6 cellular contexts compared by ENCODE assay signal in the genomic region with DNA sequence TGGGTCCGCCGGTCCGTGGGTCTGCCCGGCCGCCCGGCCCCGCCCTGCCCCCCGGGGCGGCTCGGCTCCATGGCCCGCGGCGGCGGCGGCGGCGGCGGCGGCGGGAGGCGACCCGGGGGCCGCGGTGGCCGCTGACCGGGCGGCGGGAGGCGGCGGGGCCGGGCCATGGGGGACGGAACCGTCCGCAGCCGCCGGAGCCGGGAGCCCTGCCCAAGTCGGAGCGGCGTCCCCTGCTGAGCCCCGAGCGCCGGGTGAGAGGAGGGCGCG. TPM values are rescaled to one million over a fixed set of nuclear protein-coding genes. Genes with fewer than 3 reads are reported as not detected.
A peak's percentile ranks its signal among the peaks of the same experiment; 100 is the strongest.
DNase-seq lines count a peak whose midpoint lies in the region; ATAC-seq and TF ChIP-seq lines count a peak whose summit lies in the region.

No MANE protein-coding gene starts in this region.

- no peaks in the 10 kb centered on the region for H3K27me3 ChIP-seq in prostate gland (replicated peaks; ENCODE audit: insufficient read depth)

- H3K4me3 ChIP-seq in cardiac fibroblast (replicated peaks in 1 of 2; ENCODE audit: low read depth in 2 of 2, low read length in 2 of 2): peak overlapping the region; percentile 57 to 69
- H3K4me3 ChIP-seq in prostate gland: peak overlapping the region; percentile 65 to 68

- H3K36me3 ChIP-seq in prostate gland: peaks cover 0 to 9% of the 10 kb centered on the region in 2 donors

- intact Hi-C loops in prostate gland (cut with DNase I): no loop called here

- H3K9me3 ChIP-seq in prostate gland: no peaks in the 10 kb centered on the region

- no peak for ATAC-seq in GM21528 (IDR thresholded peaks at IDR 0.05; ENCODE audit: low FRiP score, unreplicated experiment)

- WGBS in prostate gland: no CpG with 5 or more reads among the region's 45 CpGs

- TF ChIP-seq CTCF in GM13976 (IDR thresholded peaks at IDR 0.05; ENCODE audit: borderline replicate concordance, control extremely low read depth, extremely low read depth, insufficient read depth, missing control alignments): no peak
- TF ChIP-seq CTCF in cardiac fibroblast (IDR thresholded peaks at IDR 0.05; ENCODE audit: low read depth, low read length): no peak
- TF ChIP-seq CTCF in prostate gland (IDR thresholded peaks at IDR 0.05): no peak

- TF ChIP-seq POLR2A in prostate gland (IDR thresholded peaks at IDR 0.05): no peak
- no peak for TF ChIP-seq POLR2A in erythroblast (IDR thresholded peaks at IDR 0.05; ENCODE audit: low read length)

- peaks cover 30% of the 10 kb centered on the region for H3K4me1 ChIP-seq in prostate gland (replicated peaks)

- in situ Hi-C loops in GM13976 (cut with MboI; ENCODE audit: low sequenced_read_pairs, unreplicated experiment): no loop called here

- H3K27ac ChIP-seq in prostate gland: peak overlapping the region; percentile 50 to 60

- DNase-seq in GM13976 (ENCODE audit: low spot score): peak; percentile 48
- no peak for DNase-seq in cardiac fibroblast (ENCODE audit: low read depth in 2 of 2)
- DNase-seq in prostate gland (ENCODE audit: low spot score): no peak
- no peak for DNase-seq in erythroblast (lab: John Stamatoyannopoulos, UW)
- no peak for DNase-seq in SW 1271 (lab: John Stamatoyannopoulos, UW)

RNA-seq across cellular contexts. Expression of a gene that starts 0.2 kb away (rescaled TPM):
- total RNA-seq in prostate gland: 10 to 100 TPM; 34.8 to 63.9 TPM

RNA-seq across cellular contexts. Expression of a gene that starts 4.4 kb away (rescaled TPM):
- 100 to 1,000 TPM; 180 to 245 TPM for total RNA-seq in prostate gland

RNA-seq across cellular contexts. Expression of a gene that starts 9.4 kb away (rescaled TPM):
- 10 to 100 TPM; 25.4 to 31.1 TPM for total RNA-seq in prostate gland

RNA-seq across cellular contexts. Expression of a gene that starts 12.2 kb away (rescaled TPM):
- total RNA-seq in prostate gland: 10 to 100 TPM; 14.3 to 23.7 TPM

RNA-seq across cellular contexts. Expression of a gene that starts 32.4 kb away (rescaled TPM):
- 10 to 100 TPM; 27.7 to 55.7 TPM for total RNA-seq in prostate gland
